11 cellular contexts compared by ENCODE assay signal in genomic region chr11:91299980-91300379, GRCh38.
DNase-seq lines count a peak whose midpoint lies in the region; ATAC-seq lines count a peak whose summit lies in the region.
"Had no signal": no experiment of that assay in that cellular context is flagged by ENCODE, and none has a peak within 500 bp of the region (broad histone marks: within the 10 kb centered on the region; RNA-seq: fewer than 3 reads in every experiment).

No MANE protein-coding gene starts in this region.

- ATAC-seq in GM18520 (IDR thresholded peaks at IDR 0.05; ENCODE audit: unreplicated experiment) (peak; percentile 54), HG02759 (IDR thresholded peaks at IDR 0.05; ENCODE audit: unreplicated experiment) (peak; percentile 66), esophagus mucosa (no peak)

- DNase-seq in MV-4-11 (lab: John Stamatoyannopoulos, UW) (peak; percentile 72), hepatic stellate cell (ENCODE audit: low spot score) (peak; percentile 24), DMS114 treated with DMSO at 0.1 percent for 48 hours (lab: John Stamatoyannopoulos, UW; ENCODE audit: unreplicated experiment) (no peak), DMS153 (lab: John Stamatoyannopoulos, UW) (no peak), NCI-H1048 (lab: John Stamatoyannopoulos, UW) (no peak)
- DNase-seq: activated CD4-positive, alpha-beta T cell treated with anti-CD3 and anti-CD28 coated beads, Interleukin-2, amount 50 U/mL, for 48 hours; C1 segment of cervical spinal cord; effector CD4-positive, alpha-beta T cell had no signal

Comparison
In these comparisons a context has a peak if more than half of its experiments do, and no peak if none do; other contexts are left out.
1. DNase-seq: peak in MV-4-11 (single experiment) and hepatic stellate cell (single experiment); none in DMS114 treated with DMSO at 0.1 percent for 48 hours (single experiment), DMS153 (single experiment) and NCI-H1048 (single experiment).